Comparison of ENCODE assay signal across 8 cellular contexts in the genomic region with DNA sequence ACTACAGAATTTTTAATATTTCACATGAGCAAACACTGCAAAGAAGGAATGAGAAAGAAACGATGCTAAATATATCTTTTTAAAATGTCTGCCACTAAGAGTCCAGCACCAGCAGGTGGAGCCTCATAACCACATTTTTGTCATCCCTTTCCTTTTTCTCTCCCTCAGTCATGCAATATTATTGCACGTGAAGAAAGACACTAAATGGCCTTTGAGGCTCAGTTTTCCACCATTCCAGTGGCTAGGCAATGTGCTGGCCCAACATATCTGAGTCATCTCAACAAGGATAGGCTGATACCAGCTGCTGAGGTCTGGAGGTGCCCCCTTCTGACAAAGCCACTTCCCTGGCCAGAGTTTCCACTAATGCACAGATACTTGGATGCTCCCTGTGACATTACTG. TPM values are rescaled to one million over a fixed set of nuclear protein-coding genes. Genes with fewer than 3 reads are reported as not detected.
DNase-seq lines count a peak whose midpoint lies in the region; ATAC-seq, FAIRE-seq and TF ChIP-seq lines count a peak whose summit lies in the region.

No MANE protein-coding gene starts in this region.

- no peak overlapping the region for H2AFZ ChIP-seq in KMS-11 (ENCODE audit: low read depth)

- H4K20me1 ChIP-seq in KMS-11 (ENCODE audit: insufficient read depth): no peaks in the 10 kb centered on the region

- H3K27ac ChIP-seq in KMS-11 (no peak overlapping the region), SJCRH30 (no peak overlapping the region), kidney (ENCODE audit: low read depth in 2 of 2, low read length in 2 of 2) (no peak overlapping the region)

- H3K4me3 ChIP-seq in KMS-11 (IDR thresholded peaks at IDR 0.05; ENCODE audit: insufficient read depth, low read depth, low read length) (no peak overlapping the region), SJCRH30 (no peak overlapping the region), astrocyte of the spinal cord (ENCODE audit: low read depth, low read length) (no peak overlapping the region), kidney (ENCODE audit: low read length in 2 of 2) (peak overlapping the region in 1 of 2 donors; percentile 14)

- H3K9me3 ChIP-seq in SJCRH30 (replicated peaks) (no peaks in the 10 kb centered on the region), kidney (ENCODE audit: control insufficient read depth in 1 of 2, low read length in 2 of 2) (no peaks in the 10 kb centered on the region)

- ATAC-seq in GM21619 (IDR thresholded peaks at IDR 0.05; ENCODE audit: unreplicated experiment): peak; percentile 31

- H3K27me3 ChIP-seq in KMS-11 (ENCODE audit: insufficient read depth, low read depth) (no peaks in the 10 kb centered on the region), SJCRH30 (no peaks in the 10 kb centered on the region)

- DNase-seq in ELR (ENCODE audit: low read depth) (peak; percentile 79), SJCRH30 (peak; percentile 26 to 59), astrocyte of the spinal cord (ENCODE audit: low read depth, low spot score) (peak; percentile 57), kidney (no peak), stromal cell of bone marrow (ENCODE audit: low read depth) (peak; percentile 45), amniotic stem cell (lab: John Stamatoyannopoulos, UW) (no peak)

- in situ Hi-C loops in astrocyte of the spinal cord (cut with HindIII; ENCODE audit: low sequenced_read_pairs): no loop called here

- H3K4me1 ChIP-seq in KMS-11 (ENCODE audit: low read depth, poor library complexity, severe bottlenecking) (peaks cover 16% of the 10 kb centered on the region), SJCRH30 (peaks cover 10% of the 10 kb centered on the region), kidney (ENCODE audit: control insufficient read depth in 1 of 2, insufficient read depth in 1 of 2, low read depth in 1 of 2, low read length in 2 of 2) (peaks cover 7 to 8% of the 10 kb centered on the region in 2 donors)

- no peak for FAIRE-seq in kidney (lab: Jason Lieb, UNC)

- intact Hi-C loops in kidney (cut with DNase I): no loop called here

- H3K36me3 ChIP-seq in KMS-11 (ENCODE audit: insufficient read depth) (no peaks in the 10 kb centered on the region), SJCRH30 (no peaks in the 10 kb centered on the region), kidney (ENCODE audit: control insufficient read depth in 1 of 2, insufficient read depth in 2 of 2, low read length in 2 of 2) (no peaks in the 10 kb centered on the region)

- TF ChIP-seq CTCF in KMS-11 (conservative IDR thresholded peaks at IDR 0.05; ENCODE audit: low read depth, low read length) (peak; percentile 67), astrocyte of the spinal cord (IDR thresholded peaks at IDR 0.05; ENCODE audit: low read depth, low read length) (peak; percentile 71), kidney (IDR thresholded peaks at IDR 0.05; ENCODE audit: borderline replicate concordance, extremely low read depth, insufficient read depth) (peak; percentile 23)

- peak overlapping the region; percentile 73; the same call in 1 of the 2 replicates for H3K4me2 ChIP-seq in KMS-11

- no peaks in the 10 kb centered on the region; the same call in 1 of the 2 replicates for H3K79me2 ChIP-seq in KMS-11 (ENCODE audit: insufficient read depth, low read depth)

- no peak overlapping the region for H3K9ac ChIP-seq in KMS-11
- H3K9ac ChIP-seq in kidney (ENCODE audit: low read length in 2 of 2): no peak overlapping the region

RNA-seq across cellular contexts. Expression of a gene that starts 1.8 kb away (rescaled TPM):
- total RNA-seq in SJCRH30 (2014; rRNA removed; shearing (Covaris generic)): 6.0 and 6.1 TPM in 2 replicates
- total RNA-seq in kidney: 9.4 TPM
- polyA plus RNA-seq in kidney (ENCODE audit: insufficient read depth, low read depth, low replicate concordance): 3.8 TPM

RNA-seq across cellular contexts. Expression of a gene that starts 27.2 kb away (rescaled TPM):
- 16.9 and 19.5 TPM in 2 replicates for total RNA-seq in SJCRH30 (2014; rRNA removed; shearing (Covaris generic))
- 0.47 TPM for total RNA-seq in kidney
- 2.6 TPM for polyA plus RNA-seq in kidney (ENCODE audit: insufficient read depth, low read depth, low replicate concordance)

Comparison
In these comparisons a context has a peak if more than half of its experiments do, and no peak if none do; other contexts are left out.
1. DNase-seq: peak in ELR (single experiment), SJCRH30 (2 of 2), astrocyte of the spinal cord (single experiment) and stromal cell of bone marrow (single experiment); none in kidney (single experiment) and amniotic stem cell (single experiment).
2. RNA of a gene that starts 27.2 kb away (total RNA-seq): 16.9 to 19.5 TPM in SJCRH30; 0.47 TPM in kidney (single experiment); every median in the first group is over 10 times any median in the second.
3. Peak in every context shown above with its lines, with median percentiles within 50 percentile points of each other: CTCF ChIP-seq.